28 cellular contexts compared by ENCODE assay signal in the genomic region with DNA sequence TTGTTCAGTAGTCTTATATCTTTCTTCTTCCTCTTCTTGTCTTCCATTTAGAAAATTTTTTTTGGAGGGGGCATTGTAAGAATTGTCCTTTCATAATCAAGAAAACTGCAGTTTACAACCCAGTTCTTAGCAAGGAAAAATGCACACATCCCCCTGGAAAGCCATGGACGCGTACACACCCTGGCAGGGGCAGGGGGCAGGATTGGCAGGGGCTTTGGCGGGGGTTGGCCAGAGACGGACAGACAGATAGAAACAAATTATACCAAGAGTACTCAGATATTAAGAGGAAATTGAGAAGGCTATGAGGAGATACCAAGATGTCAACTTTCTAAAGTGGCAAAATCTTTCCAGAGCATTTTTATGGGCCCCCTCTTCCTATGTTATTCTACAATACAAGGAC.
"Had no signal": no experiment of that assay in that cellular context is flagged by ENCODE, and none has a peak within 500 bp of the region (broad histone marks: within the 10 kb centered on the region; RNA-seq: fewer than 3 reads in every experiment).

No MANE protein-coding gene starts in this region.

- H3K4me1 Mint-ChIP-seq: endodermal cell had no signal

- H3K36me3 ChIP-seq: colonic mucosa, esophagus muscularis mucosa, esophagus squamous epithelium, gastrocnemius medialis, gastroesophageal sphincter, heart left ventricle, heart right ventricle had no signal

- H3K9me3 ChIP-seq: colonic mucosa, esophagus muscularis mucosa, esophagus squamous epithelium, gastrocnemius medialis, gastroesophageal sphincter, heart left ventricle, heart right ventricle had no signal

- H3K9me3 Mint-ChIP-seq: dendritic cell treated with granulocyte-macrophage colony-stimulating factor and Interleukin-4, amounts not matched to agents 40 ng/mL and 50 ng/mL, for 4 days; effector memory CD8-positive, alpha-beta T cell had no signal

- H3K27ac ChIP-seq: colonic mucosa, coronary artery, dorsolateral prefrontal cortex, epithelial cell of prostate, esophagus muscularis mucosa, esophagus squamous epithelium, foreskin keratinocyte, gastrocnemius medialis, gastroesophageal sphincter, heart left ventricle, heart right ventricle had no signal

- H3K4me3 Mint-ChIP-seq: dendritic cell treated with granulocyte-macrophage colony-stimulating factor and Interleukin-4, amounts not matched to agents 40 ng/mL and 50 ng/mL, for 4 days; effector memory CD8-positive, alpha-beta T cell; endodermal cell had no signal

- H3K27me3 Mint-ChIP-seq: dendritic cell treated with granulocyte-macrophage colony-stimulating factor and Interleukin-4, amounts not matched to agents 40 ng/mL and 50 ng/mL, for 4 days; effector memory CD8-positive, alpha-beta T cell had no signal

- DNase-seq: colonic mucosa; cortex of kidney; dermis blood vessel endothelial cell; dorsolateral prefrontal cortex; effector CD4-positive, alpha-beta T cell; effector CD8-positive, alpha-beta T cell; effector memory CD4-positive, alpha-beta T cell; effector memory CD8-positive, alpha-beta T cell; endodermal cell; erythroblast; esophagus squamous epithelium; foreskin fibroblast; foreskin keratinocyte; foreskin melanocyte; gastrocnemius medialis; glutamatergic neuron; head of caudate nucleus; heart left ventricle; heart right ventricle had no signal

- H3K4me1 ChIP-seq: colonic mucosa, esophagus muscularis mucosa, esophagus squamous epithelium, foreskin keratinocyte, gastrocnemius medialis, gastroesophageal sphincter, heart left ventricle, heart right ventricle had no signal

- H3K27me3 ChIP-seq: colonic mucosa, esophagus muscularis mucosa, esophagus squamous epithelium, foreskin keratinocyte, gastrocnemius medialis, gastroesophageal sphincter, heart right ventricle had no signal

- H3K4me3 ChIP-seq: colonic mucosa, coronary artery, dorsolateral prefrontal cortex, esophagus muscularis mucosa, esophagus squamous epithelium, gastrocnemius medialis, gastroesophageal sphincter, heart left ventricle, heart right ventricle had no signal

- ATAC-seq: effector memory CD8-positive, alpha-beta T cell; esophagus mucosa; foreskin keratinocyte; gastrocnemius medialis; gastroesophageal sphincter; heart left ventricle; heart right ventricle had no signal

- FAIRE-seq: endometrium, endothelial cell of umbilical vein, frontal cortex had no signal

- H3K27ac Mint-ChIP-seq: dendritic cell treated with granulocyte-macrophage colony-stimulating factor and Interleukin-4, amounts not matched to agents 40 ng/mL and 50 ng/mL, for 4 days; effector memory CD8-positive, alpha-beta T cell; endodermal cell had no signal
